ENCODE assay signal across 1 cellular context in the genomic region with DNA sequence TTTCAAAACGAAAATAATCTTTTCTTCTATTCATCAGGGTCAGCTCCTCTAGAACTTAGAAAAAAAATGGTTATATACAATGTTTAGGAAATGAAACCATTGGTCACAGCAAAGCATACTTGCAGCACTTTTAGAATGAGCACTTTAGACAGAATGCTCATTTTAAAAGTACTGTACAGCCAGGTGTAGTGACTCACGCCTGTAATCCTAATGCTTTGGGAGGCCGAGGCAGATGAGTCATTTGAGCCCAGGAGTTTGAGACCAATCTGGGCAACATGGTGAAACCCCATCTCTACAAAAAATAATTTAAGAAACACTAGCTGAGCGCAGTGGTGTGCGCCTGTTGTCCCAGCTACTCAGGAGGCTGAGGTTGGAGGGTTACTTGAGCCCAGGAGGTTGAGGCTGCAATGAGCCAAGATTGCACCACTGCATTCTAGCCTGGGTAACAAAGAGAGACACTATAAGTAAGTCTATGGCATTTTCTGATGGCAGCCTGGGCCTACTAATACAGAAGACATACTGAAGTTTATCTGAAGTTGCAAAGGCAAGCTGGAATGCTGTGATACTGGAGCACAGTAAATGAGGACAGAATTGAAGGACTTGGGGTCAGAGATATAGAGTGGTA.
A peak's percentile ranks its signal among the peaks of the same experiment; 100 is the strongest.
TF ChIP-seq lines count a peak whose summit lies in the region.

No MANE protein-coding gene starts in this region.

TF ChIP-seq in K562, 482 proteins besides CTCF, POLR2A, EP300 and RAD21 (continued from another document and continues in another):
- TF ChIP-seq, protein P1, sequence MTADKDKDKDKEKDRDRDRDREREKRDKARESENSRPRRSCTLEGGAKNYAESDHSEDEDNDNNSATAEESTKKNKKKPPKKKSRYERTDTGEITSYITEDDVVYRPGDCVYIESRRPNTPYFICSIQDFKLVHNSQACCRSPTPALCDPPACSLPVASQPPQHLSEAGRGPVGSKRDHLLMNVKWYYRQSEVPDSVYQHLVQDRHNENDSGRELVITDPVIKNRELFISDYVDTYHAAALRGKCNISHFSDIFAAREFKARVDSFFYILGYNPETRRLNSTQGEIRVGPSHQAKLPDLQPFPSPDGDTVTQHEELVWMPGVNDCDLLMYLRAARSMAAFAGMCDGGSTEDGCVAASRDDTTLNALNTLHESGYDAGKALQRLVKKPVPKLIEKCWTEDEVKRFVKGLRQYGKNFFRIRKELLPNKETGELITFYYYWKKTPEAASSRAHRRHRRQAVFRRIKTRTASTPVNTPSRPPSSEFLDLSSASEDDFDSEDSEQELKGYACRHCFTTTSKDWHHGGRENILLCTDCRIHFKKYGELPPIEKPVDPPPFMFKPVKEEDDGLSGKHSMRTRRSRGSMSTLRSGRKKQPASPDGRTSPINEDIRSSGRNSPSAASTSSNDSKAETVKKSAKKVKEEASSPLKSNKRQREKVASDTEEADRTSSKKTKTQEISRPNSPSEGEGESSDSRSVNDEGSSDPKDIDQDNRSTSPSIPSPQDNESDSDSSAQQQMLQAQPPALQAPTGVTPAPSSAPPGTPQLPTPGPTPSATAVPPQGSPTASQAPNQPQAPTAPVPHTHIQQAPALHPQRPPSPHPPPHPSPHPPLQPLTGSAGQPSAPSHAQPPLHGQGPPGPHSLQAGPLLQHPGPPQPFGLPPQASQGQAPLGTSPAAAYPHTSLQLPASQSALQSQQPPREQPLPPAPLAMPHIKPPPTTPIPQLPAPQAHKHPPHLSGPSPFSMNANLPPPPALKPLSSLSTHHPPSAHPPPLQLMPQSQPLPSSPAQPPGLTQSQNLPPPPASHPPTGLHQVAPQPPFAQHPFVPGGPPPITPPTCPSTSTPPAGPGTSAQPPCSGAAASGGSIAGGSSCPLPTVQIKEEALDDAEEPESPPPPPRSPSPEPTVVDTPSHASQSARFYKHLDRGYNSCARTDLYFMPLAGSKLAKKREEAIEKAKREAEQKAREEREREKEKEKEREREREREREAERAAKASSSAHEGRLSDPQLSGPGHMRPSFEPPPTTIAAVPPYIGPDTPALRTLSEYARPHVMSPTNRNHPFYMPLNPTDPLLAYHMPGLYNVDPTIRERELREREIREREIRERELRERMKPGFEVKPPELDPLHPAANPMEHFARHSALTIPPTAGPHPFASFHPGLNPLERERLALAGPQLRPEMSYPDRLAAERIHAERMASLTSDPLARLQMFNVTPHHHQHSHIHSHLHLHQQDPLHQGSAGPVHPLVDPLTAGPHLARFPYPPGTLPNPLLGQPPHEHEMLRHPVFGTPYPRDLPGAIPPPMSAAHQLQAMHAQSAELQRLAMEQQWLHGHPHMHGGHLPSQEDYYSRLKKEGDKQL (CRISPR knock-in tag; IDR thresholded peaks at IDR 0.05; ENCODE audit: borderline replicate concordance): no peak
- TF ChIP-seq FOSL1 (tag; conservative IDR thresholded peaks at IDR 0.05): peak; percentile 85
- TF ChIP-seq, protein P2, sequence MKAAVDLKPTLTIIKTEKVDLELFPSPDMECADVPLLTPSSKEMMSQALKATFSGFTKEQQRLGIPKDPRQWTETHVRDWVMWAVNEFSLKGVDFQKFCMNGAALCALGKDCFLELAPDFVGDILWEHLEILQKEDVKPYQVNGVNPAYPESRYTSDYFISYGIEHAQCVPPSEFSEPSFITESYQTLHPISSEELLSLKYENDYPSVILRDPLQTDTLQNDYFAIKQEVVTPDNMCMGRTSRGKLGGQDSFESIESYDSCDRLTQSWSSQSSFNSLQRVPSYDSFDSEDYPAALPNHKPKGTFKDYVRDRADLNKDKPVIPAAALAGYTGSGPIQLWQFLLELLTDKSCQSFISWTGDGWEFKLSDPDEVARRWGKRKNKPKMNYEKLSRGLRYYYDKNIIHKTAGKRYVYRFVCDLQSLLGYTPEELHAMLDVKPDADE (conservative IDR thresholded peaks at IDR 0.05; ENCODE audit: control insufficient read depth, low read depth, low read length): no peak
- no peak for TF ChIP-seq NR4A1 (CRISPR knock-in tag; IDR thresholded peaks at IDR 0.05)
- TF ChIP-seq NR4A1 (tag; IDR thresholded peaks at IDR 0.05): no peak
- no peak for TF ChIP-seq ZNF780A (CRISPR knock-in tag; IDR thresholded peaks at IDR 0.05)
- TF ChIP-seq DPF2 (IDR thresholded peaks at IDR 0.05): peak; percentile 35; the same call in 1 of the 2 replicates
- no peak for TF ChIP-seq ZBED1 (IDR thresholded peaks at IDR 0.05)
- TF ChIP-seq BRD4 (IDR thresholded peaks at IDR 0.05): no peak
- no peak for TF ChIP-seq HDAC1 (IDR thresholded peaks at IDR 0.05)
- TF ChIP-seq, protein P3, sequence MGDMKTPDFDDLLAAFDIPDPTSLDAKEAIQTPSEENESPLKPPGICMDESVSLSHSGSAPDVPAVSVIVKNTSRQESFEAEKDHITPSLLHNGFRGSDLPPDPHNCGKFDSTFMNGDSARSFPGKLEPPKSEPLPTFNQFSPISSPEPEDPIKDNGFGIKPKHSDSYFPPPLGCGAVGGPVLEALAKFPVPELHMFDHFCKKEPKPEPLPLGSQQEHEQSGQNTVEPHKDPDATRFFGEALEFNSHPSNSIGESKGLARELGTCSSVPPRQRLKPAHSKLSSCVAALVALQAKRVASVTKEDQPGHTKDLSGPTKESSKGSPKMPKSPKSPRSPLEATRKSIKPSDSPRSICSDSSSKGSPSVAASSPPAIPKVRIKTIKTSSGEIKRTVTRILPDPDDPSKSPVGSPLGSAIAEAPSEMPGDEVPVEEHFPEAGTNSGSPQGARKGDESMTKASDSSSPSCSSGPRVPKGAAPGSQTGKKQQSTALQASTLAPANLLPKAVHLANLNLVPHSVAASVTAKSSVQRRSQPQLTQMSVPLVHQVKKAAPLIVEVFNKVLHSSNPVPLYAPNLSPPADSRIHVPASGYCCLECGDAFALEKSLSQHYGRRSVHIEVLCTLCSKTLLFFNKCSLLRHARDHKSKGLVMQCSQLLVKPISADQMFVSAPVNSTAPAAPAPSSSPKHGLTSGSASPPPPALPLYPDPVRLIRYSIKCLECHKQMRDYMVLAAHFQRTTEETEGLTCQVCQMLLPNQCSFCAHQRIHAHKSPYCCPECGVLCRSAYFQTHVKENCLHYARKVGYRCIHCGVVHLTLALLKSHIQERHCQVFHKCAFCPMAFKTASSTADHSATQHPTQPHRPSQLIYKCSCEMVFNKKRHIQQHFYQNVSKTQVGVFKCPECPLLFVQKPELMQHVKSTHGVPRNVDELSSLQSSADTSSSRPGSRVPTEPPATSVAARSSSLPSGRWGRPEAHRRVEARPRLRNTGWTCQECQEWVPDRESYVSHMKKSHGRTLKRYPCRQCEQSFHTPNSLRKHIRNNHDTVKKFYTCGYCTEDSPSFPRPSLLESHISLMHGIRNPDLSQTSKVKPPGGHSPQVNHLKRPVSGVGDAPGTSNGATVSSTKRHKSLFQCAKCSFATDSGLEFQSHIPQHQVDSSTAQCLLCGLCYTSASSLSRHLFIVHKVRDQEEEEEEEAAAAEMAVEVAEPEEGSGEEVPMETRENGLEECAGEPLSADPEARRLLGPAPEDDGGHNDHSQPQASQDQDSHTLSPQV (IDR thresholded peaks at IDR 0.05): peak; percentile 14; the same call in 1 of the 2 replicates
- TF ChIP-seq ZNF140 (CRISPR knock-in tag; IDR thresholded peaks at IDR 0.05): no peak
- no peak for TF ChIP-seq PHTF2 (CRISPR knock-in tag; IDR thresholded peaks at IDR 0.05)
- TF ChIP-seq RBM14 (IDR thresholded peaks at IDR 0.05; ENCODE audit: borderline replicate concordance, insufficient read depth, low read depth, low read length): no peak
- no peak for TF ChIP-seq RBM25 (IDR thresholded peaks at IDR 0.05; ENCODE audit: low read depth, low read length, severe bottlenecking)
- TF ChIP-seq, protein P4, sequence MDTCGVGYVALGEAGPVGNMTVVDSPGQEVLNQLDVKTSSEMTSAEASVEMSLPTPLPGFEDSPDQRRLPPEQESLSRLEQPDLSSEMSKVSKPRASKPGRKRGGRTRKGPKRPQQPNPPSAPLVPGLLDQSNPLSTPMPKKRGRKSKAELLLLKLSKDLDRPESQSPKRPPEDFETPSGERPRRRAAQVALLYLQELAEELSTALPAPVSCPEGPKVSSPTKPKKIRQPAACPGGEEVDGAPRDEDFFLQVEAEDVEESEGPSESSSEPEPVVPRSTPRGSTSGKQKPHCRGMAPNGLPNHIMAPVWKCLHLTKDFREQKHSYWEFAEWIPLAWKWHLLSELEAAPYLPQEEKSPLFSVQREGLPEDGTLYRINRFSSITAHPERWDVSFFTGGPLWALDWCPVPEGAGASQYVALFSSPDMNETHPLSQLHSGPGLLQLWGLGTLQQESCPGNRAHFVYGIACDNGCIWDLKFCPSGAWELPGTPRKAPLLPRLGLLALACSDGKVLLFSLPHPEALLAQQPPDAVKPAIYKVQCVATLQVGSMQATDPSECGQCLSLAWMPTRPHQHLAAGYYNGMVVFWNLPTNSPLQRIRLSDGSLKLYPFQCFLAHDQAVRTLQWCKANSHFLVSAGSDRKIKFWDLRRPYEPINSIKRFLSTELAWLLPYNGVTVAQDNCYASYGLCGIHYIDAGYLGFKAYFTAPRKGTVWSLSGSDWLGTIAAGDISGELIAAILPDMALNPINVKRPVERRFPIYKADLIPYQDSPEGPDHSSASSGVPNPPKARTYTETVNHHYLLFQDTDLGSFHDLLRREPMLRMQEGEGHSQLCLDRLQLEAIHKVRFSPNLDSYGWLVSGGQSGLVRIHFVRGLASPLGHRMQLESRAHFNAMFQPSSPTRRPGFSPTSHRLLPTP (IDR thresholded peaks at IDR 0.05; ENCODE audit: borderline replicate concordance, extremely low read depth, insufficient read length): no peak
- TF ChIP-seq, protein P5, sequence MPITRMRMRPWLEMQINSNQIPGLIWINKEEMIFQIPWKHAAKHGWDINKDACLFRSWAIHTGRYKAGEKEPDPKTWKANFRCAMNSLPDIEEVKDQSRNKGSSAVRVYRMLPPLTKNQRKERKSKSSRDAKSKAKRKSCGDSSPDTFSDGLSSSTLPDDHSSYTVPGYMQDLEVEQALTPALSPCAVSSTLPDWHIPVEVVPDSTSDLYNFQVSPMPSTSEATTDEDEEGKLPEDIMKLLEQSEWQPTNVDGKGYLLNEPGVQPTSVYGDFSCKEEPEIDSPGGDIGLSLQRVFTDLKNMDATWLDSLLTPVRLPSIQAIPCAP (CRISPR knock-in tag; IDR thresholded peaks at IDR 0.05; ENCODE audit: borderline replicate concordance): no peak
- TF ChIP-seq, protein P6, sequence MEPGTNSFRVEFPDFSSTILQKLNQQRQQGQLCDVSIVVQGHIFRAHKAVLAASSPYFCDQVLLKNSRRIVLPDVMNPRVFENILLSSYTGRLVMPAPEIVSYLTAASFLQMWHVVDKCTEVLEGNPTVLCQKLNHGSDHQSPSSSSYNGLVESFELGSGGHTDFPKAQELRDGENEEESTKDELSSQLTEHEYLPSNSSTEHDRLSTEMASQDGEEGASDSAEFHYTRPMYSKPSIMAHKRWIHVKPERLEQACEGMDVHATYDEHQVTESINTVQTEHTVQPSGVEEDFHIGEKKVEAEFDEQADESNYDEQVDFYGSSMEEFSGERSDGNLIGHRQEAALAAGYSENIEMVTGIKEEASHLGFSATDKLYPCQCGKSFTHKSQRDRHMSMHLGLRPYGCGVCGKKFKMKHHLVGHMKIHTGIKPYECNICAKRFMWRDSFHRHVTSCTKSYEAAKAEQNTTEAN (CRISPR knock-in tag; IDR thresholded peaks at IDR 0.05): no peak
- TF ChIP-seq KDM1A (IDR thresholded peaks at IDR 0.05): peak in 1 of 2 experiments; percentile 29; a peak in 2 of 4 replicates
- no peak for TF ChIP-seq ZNF263 (CRISPR knock-in tag; IDR thresholded peaks at IDR 0.05; ENCODE audit: borderline replicate concordance)
- TF ChIP-seq, protein P7, sequence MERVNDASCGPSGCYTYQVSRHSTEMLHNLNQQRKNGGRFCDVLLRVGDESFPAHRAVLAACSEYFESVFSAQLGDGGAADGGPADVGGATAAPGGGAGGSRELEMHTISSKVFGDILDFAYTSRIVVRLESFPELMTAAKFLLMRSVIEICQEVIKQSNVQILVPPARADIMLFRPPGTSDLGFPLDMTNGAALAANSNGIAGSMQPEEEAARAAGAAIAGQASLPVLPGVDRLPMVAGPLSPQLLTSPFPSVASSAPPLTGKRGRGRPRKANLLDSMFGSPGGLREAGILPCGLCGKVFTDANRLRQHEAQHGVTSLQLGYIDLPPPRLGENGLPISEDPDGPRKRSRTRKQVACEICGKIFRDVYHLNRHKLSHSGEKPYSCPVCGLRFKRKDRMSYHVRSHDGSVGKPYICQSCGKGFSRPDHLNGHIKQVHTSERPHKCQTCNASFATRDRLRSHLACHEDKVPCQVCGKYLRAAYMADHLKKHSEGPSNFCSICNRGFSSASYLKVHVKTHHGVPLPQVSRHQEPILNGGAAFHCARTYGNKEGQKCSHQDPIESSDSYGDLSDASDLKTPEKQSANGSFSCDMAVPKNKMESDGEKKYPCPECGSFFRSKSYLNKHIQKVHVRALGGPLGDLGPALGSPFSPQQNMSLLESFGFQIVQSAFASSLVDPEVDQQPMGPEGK (CRISPR knock-in tag; IDR thresholded peaks at IDR 0.05; ENCODE audit: borderline replicate concordance): no peak
- TF ChIP-seq SMARCA4 (IDR thresholded peaks at IDR 0.05): peak; percentile 51; the same call in 1 of the 2 replicates
- TF ChIP-seq KLF13 (tag; IDR thresholded peaks at IDR 0.05; ENCODE audit: borderline replicate concordance, low read depth): no peak
- TF ChIP-seq LEF1 (IDR thresholded peaks at IDR 0.05): no peak
- no peak for TF ChIP-seq NFATC3 (IDR thresholded peaks at IDR 0.05)
- TF ChIP-seq ERF (CRISPR knock-in tag; IDR thresholded peaks at IDR 0.05): no peak
- no peak for TF ChIP-seq ZC3H8 (IDR thresholded peaks at IDR 0.05)
- TF ChIP-seq, protein P8, sequence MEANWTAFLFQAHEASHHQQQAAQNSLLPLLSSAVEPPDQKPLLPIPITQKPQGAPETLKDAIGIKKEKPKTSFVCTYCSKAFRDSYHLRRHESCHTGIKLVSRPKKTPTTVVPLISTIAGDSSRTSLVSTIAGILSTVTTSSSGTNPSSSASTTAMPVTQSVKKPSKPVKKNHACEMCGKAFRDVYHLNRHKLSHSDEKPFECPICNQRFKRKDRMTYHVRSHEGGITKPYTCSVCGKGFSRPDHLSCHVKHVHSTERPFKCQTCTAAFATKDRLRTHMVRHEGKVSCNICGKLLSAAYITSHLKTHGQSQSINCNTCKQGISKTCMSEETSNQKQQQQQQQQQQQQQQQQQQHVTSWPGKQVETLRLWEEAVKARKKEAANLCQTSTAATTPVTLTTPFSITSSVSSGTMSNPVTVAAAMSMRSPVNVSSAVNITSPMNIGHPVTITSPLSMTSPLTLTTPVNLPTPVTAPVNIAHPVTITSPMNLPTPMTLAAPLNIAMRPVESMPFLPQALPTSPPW (CRISPR knock-in tag; IDR thresholded peaks at IDR 0.05): no peak
- TF ChIP-seq ZFPM2 (CRISPR knock-in tag; IDR thresholded peaks at IDR 0.05): no peak
- TF ChIP-seq SLC30A9 (CRISPR knock-in tag; IDR thresholded peaks at IDR 0.05): no peak
- no peak for TF ChIP-seq CSDE1 (IDR thresholded peaks at IDR 0.05)
- no peak for TF ChIP-seq ZC3H4 (CRISPR knock-in tag; IDR thresholded peaks at IDR 0.05; ENCODE audit: borderline replicate concordance)
- TF ChIP-seq, protein P9, sequence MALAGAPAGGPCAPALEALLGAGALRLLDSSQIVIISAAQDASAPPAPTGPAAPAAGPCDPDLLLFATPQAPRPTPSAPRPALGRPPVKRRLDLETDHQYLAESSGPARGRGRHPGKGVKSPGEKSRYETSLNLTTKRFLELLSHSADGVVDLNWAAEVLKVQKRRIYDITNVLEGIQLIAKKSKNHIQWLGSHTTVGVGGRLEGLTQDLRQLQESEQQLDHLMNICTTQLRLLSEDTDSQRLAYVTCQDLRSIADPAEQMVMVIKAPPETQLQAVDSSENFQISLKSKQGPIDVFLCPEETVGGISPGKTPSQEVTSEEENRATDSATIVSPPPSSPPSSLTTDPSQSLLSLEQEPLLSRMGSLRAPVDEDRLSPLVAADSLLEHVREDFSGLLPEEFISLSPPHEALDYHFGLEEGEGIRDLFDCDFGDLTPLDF (CRISPR knock-in tag; IDR thresholded peaks at IDR 0.05): no peak
- no peak for TF ChIP-seq KDM5B (IDR thresholded peaks at IDR 0.05; ENCODE audit: insufficient replicate concordance, low read depth, low read length)
- no peak for TF ChIP-seq MCM7 (IDR thresholded peaks at IDR 0.05)
